In the genomic region with DNA sequence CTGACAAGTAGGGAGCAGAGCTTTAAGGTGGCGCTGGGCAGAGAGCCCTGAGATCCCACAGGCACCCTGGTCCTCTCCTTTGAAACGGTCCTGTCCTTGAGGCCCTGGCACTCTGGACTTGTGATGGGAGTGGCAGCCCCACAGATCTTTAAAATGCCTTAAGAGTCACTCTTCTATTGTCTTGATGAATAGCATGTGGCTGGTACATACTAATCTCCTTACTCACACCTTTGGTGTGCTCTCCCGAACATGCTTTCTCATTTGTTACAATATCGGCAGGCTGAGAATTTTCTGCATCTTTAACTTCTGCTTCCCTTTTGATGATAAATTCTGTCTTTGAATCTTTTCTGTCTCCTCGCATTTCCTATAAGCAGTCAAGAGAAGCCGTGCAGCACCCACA, we compare ENCODE assay signal across 23 cellular contexts.
"Had no signal": no experiment of that assay in that cellular context is flagged by ENCODE, and none has a peak within 500 bp of the region (broad histone marks: within the 10 kb centered on the region; RNA-seq: fewer than 3 reads in every experiment).

No MANE protein-coding gene starts in this region.

- H3K27ac Mint-ChIP-seq: activated B cell treated with CpG ODN at 0.5 μM for 24 hours; activated CD4-positive, alpha-beta memory T cell treated with anti-CD3 and anti-CD28 coated beads for 36 hours; activated naive CD4-positive, alpha-beta T cell treated with anti-CD3 and anti-CD28 coated beads for 36 hours; activated naive CD8-positive, alpha-beta T cell treated with anti-CD3 and anti-CD28 coated beads, Interleukin-2, amount 10 ng/mL, durations not matched to agents 7 days and 5 days; activated T-cell treated with anti-CD3 and anti-CD28 coated beads, Interleukin-2, amount 50 U/mL, for 72 hours; memory B cell had no signal

- H3K27ac ChIP-seq: cardiac muscle cell, esophagus squamous epithelium, gastroesophageal sphincter, sigmoid colon, testis, uterus had no signal

- DNase-seq: activated B cell treated with CpG ODN at 0.5 μM for 24 hours; activated CD4-positive, alpha-beta memory T cell treated with anti-CD3 and anti-CD28 coated beads for 36 hours; activated CD4-positive, alpha-beta T cell treated with anti-CD3 and anti-CD28 coated beads for 4 hours; activated effector memory CD4-positive, alpha-beta T cell treated with Interleukin-2 at 50 U/mL for 16 hours; activated naive CD4-positive, alpha-beta T cell treated with anti-CD3 and anti-CD28 coated beads for 36 hours; activated naive CD8-positive, alpha-beta T cell treated with anti-CD3 and anti-CD28 coated beads, Interleukin-2, amount 10 ng/mL, durations not matched to agents 7 days and 5 days; activated T-cell treated with anti-CD3 and anti-CD28 coated beads, Interleukin-2, amount 50 U/mL, for 72 hours; amniotic stem cell; dermis blood vessel endothelial cell; effector memory CD4-positive, alpha-beta T cell; esophagus squamous epithelium; heart left ventricle; left cardiac atrium; posterior cingulate gyrus; sigmoid colon; stimulated activated CD4-positive, alpha-beta T cell treated with anti-CD3 and anti-CD28 coated beads, Interleukin-15, amount 100 ng/mL, for 24 hours; stimulated activated naive CD4-positive, alpha-beta T cell; T1000; testis; uterus had no signal

- H3K27me3 Mint-ChIP-seq: activated B cell treated with CpG ODN at 0.5 μM for 24 hours; activated CD4-positive, alpha-beta memory T cell treated with anti-CD3 and anti-CD28 coated beads for 36 hours; activated naive CD8-positive, alpha-beta T cell treated with anti-CD3 and anti-CD28 coated beads, Interleukin-2, amount 10 ng/mL, durations not matched to agents 7 days and 5 days; memory B cell had no signal

- H3K9me3 Mint-ChIP-seq: activated B cell treated with CpG ODN at 0.5 μM for 24 hours; activated CD4-positive, alpha-beta memory T cell treated with anti-CD3 and anti-CD28 coated beads for 36 hours; activated naive CD8-positive, alpha-beta T cell treated with anti-CD3 and anti-CD28 coated beads, Interleukin-2, amount 10 ng/mL, durations not matched to agents 7 days and 5 days; activated T-cell treated with anti-CD3 and anti-CD28 coated beads, Interleukin-2, amount 50 U/mL, for 72 hours had no signal

- ATAC-seq: activated T-cell treated with anti-CD3 and anti-CD28 coated beads, Interleukin-2, amount 50 U/mL, for 72 hours; gastroesophageal sphincter; heart left ventricle; left cardiac atrium had no signal

- H3K4me1 Mint-ChIP-seq: activated B cell treated with CpG ODN at 0.5 μM for 24 hours; activated naive CD8-positive, alpha-beta T cell treated with anti-CD3 and anti-CD28 coated beads, Interleukin-2, amount 10 ng/mL, durations not matched to agents 7 days and 5 days; memory B cell had no signal

- H3K4me1 ChIP-seq: gastroesophageal sphincter, sigmoid colon, testis, uterus had no signal

- H3K27me3 ChIP-seq: cardiac muscle cell, esophagus squamous epithelium, sigmoid colon, testis, uterus had no signal

- H3K4me3 Mint-ChIP-seq: activated B cell treated with CpG ODN at 0.5 μM for 24 hours; activated CD4-positive, alpha-beta memory T cell treated with anti-CD3 and anti-CD28 coated beads for 36 hours; activated naive CD4-positive, alpha-beta T cell treated with anti-CD3 and anti-CD28 coated beads for 36 hours; activated naive CD8-positive, alpha-beta T cell treated with anti-CD3 and anti-CD28 coated beads, Interleukin-2, amount 10 ng/mL, durations not matched to agents 7 days and 5 days; activated T-cell treated with anti-CD3 and anti-CD28 coated beads, Interleukin-2, amount 50 U/mL, for 72 hours; memory B cell had no signal

- H3K36me3 Mint-ChIP-seq: activated CD4-positive, alpha-beta memory T cell treated with anti-CD3 and anti-CD28 coated beads for 36 hours; activated naive CD8-positive, alpha-beta T cell treated with anti-CD3 and anti-CD28 coated beads, Interleukin-2, amount 10 ng/mL, durations not matched to agents 7 days and 5 days; memory B cell had no signal
